Comparison of ENCODE assay signal across 17 cellular contexts in genomic region chr7:99308461-99309074, GRCh38. TPM values are rescaled to one million over a fixed set of nuclear protein-coding genes. Genes with fewer than 3 reads are reported as not detected.
A peak's percentile ranks its signal among the peaks of the same experiment; 100 is the strongest.
DNase-seq lines count a peak whose midpoint lies in the region; ATAC-seq and TF ChIP-seq lines count a peak whose summit lies in the region.
"Had no signal": no experiment of that assay in that cellular context is flagged by ENCODE, and none has a peak within 500 bp of the region (broad histone marks: within the 10 kb centered on the region; RNA-seq: fewer than 3 reads in every experiment).

No MANE protein-coding gene starts in this region.

- intact Hi-C loops in MCF 10A (cut with micrococcal nuclease) (no loop called here), breast epithelium (cut with DNase I; ENCODE audit: low total_unique reads) (no loop called here), PC-9 (cut with micrococcal nuclease; ENCODE audit: unreplicated experiment) (no loop called here), esophagus squamous epithelium (cut with DNase I) (no loop called here), left colon (cut with DNase I, micrococcal nuclease) (no loop called here)

- TF ChIP-seq CTCF in MCF 10A (IDR thresholded peaks at IDR 0.05; ENCODE audit: unreplicated experiment): no peak
- TF ChIP-seq CTCF in breast epithelium (IDR thresholded peaks at IDR 0.05): no peak
- TF ChIP-seq CTCF in PC-9 (conservative IDR thresholded peaks at IDR 0.05): no peak
- no peak for TF ChIP-seq CTCF in fibroblast of the aortic adventitia (IDR thresholded peaks at IDR 0.05; ENCODE audit: insufficient read depth, low read length)
- TF ChIP-seq CTCF in esophagus squamous epithelium (IDR thresholded peaks at IDR 0.05): no peak

- no peaks in the 10 kb centered on the region for H3K27me3 Mint-ChIP-seq in MCF 10A (ENCODE audit: insufficient read depth, unreplicated experiment)

- POLR2A ChIA-PET in MCF 10A (lab: Yijun Ruan, JAX) (interaction anchor here (0.8 to 0.9 kb wide), 2 partner anchors 17 to 767 kb away, joined by 3 read pairs; partner anchors contain the start of gene ARPC1A), PC-9 (lab: Charles Lee; ENCODE audit: unreplicated experiment) (no interaction called here)

- H3K27ac ChIP-seq in breast epithelium (no peak overlapping the region), PC-9 (0 out of 2 replicates have a peak overlapping the region, but pooled peaks have one; percentile 14), esophagus squamous epithelium (peak overlapping the region in 2 of 4 donors; percentile 39 to 47)
- H3K27ac ChIP-seq: left lung, parathyroid adenoma, SK-N-MC, vagina had no signal

- H3K27me3 ChIP-seq in breast epithelium (no peaks in the 10 kb centered on the region), PC-9 (ENCODE audit: insufficient read depth, low read depth) (no peaks in the 10 kb centered on the region), esophagus squamous epithelium (no peaks in the 10 kb centered on the region)
- H3K27me3 ChIP-seq: left lung, vagina had no signal

- no peak overlapping the region for H3K27ac Mint-ChIP-seq in MCF 10A (ENCODE audit: low read depth, unreplicated experiment)

- WGBS in esophagus squamous epithelium, 2 donors: 53 to 70% methylated on average over 7 of the region's 7 CpGs

- DNase-seq in MCF 10A (ENCODE audit: unreplicated experiment): peak; percentile 68
- no peak for DNase-seq in breast epithelium (ENCODE audit: low spot score in 2 of 2)
- DNase-seq in PC-9: peak in 1 of 2 experiments; percentile 52
- DNase-seq in fibroblast of the aortic adventitia (ENCODE audit: low read depth): peak; percentile 62
- DNase-seq in superior temporal gyrus (ENCODE audit: extremely low spot score): peak; percentile 27
- no peak for DNase-seq in esophagus squamous epithelium (lab: John Stamatoyannopoulos, UW)
- DNase-seq in left colon: no peak
- DNase-seq: activated naive CD4-positive, alpha-beta T cell treated with Interleukin-2 at 50 U/mL for 16 hours; Calu3; Karpas-422; left lung; NCI-H446 had no signal

- H3K36me3 Mint-ChIP-seq in MCF 10A (ENCODE audit: insufficient read depth, unreplicated experiment): no peaks in the 10 kb centered on the region

- no peak overlapping the region for H3K4me2 ChIP-seq in PC-9

- peaks cover 4% of the 10 kb centered on the region; the same call in 1 of the 2 replicates for H3K79me2 ChIP-seq in PC-9 (ENCODE audit: low read depth)
- H3K79me2 ChIP-seq: parathyroid adenoma had no signal

- no peaks in the 10 kb centered on the region for H3F3A ChIP-seq in PC-9 (ENCODE audit: insufficient read depth, low read depth)

- no peaks in the 10 kb centered on the region for H3K36me3 ChIP-seq in breast epithelium
- 0 out of 2 replicates have a peak, but pooled peaks cover 5% of the 10 kb centered on the region for H3K36me3 ChIP-seq in PC-9 (ENCODE audit: low read depth)
- H3K36me3 ChIP-seq in esophagus squamous epithelium: no peaks in the 10 kb centered on the region
- H3K36me3 ChIP-seq: left lung, vagina had no signal

- H3K4me1 ChIP-seq in breast epithelium (no peaks in the 10 kb centered on the region), PC-9 (replicated peaks; ENCODE audit: insufficient read depth) (peaks cover 7% of the 10 kb centered on the region), esophagus squamous epithelium (peaks cover 0 to 13% (median 4%) of the 10 kb centered on the region in 3 donors)
- H3K4me1 ChIP-seq: parathyroid adenoma, vagina had no signal

- H2AFZ ChIP-seq in PC-9: no peak overlapping the region
- H2AFZ ChIP-seq: parathyroid adenoma had no signal

- no peaks in the 10 kb centered on the region for H3K9me2 ChIP-seq in PC-9 (ENCODE audit: insufficient read depth)

- H3K9me3 ChIP-seq in breast epithelium (peaks cover 12% of the 10 kb centered on the region in 2 donors), PC-9 (ENCODE audit: insufficient read depth, low read depth) (no peaks in the 10 kb centered on the region), esophagus squamous epithelium (peaks cover 0 to 6% (median 5%) of the 10 kb centered on the region in 3 donors)
- H3K9me3 ChIP-seq: vagina had no signal

- H3K4me1 Mint-ChIP-seq in MCF 10A (ENCODE audit: insufficient read depth, unreplicated experiment): no peaks in the 10 kb centered on the region

- H3K9me3 Mint-ChIP-seq in MCF 10A (ENCODE audit: unreplicated experiment): peaks cover 10% of the 10 kb centered on the region

- CTCF ChIA-PET in MCF 10A (lab: Yijun Ruan, JAX): interaction anchor here (0.7 to 8.9 kb wide), 3 partner anchors 54 to 269 kb away, joined by 3 to 138 read pairs (median 3); no protein-coding TSS in a partner anchor
- CTCF ChIA-PET in PC-9 (lab: Charles Lee): no interaction called here

- ATAC-seq in GM21423 (IDR thresholded peaks at IDR 0.05; ENCODE audit: unreplicated experiment) (no peak), left colon (no peak)
- ATAC-seq: left lung had no signal

- BruUV-seq in MCF 10A (replicated peaks; lab: Mats Ljungman, UMichigan) (no TSS peak), PC-9 (replicated peaks; lab: Mats Ljungman, UMichigan) (no TSS peak)

- no peak overlapping the region for H3K4me3 Mint-ChIP-seq in MCF 10A (ENCODE audit: unreplicated experiment)

- H4K20me1 ChIP-seq in PC-9 (ENCODE audit: insufficient read depth): no peaks in the 10 kb centered on the region

- H3K4me3 ChIP-seq in breast epithelium (no peak overlapping the region), PC-9 (no peak overlapping the region), fibroblast of the aortic adventitia (ENCODE audit: low read depth, low read length) (no peak overlapping the region), esophagus squamous epithelium (no peak overlapping the region)
- H3K4me3 ChIP-seq: left lung, SK-N-MC, vagina had no signal

- TF ChIP-seq POLR2A in breast epithelium (IDR thresholded peaks at IDR 0.05) (no peak), esophagus squamous epithelium (IDR thresholded peaks at IDR 0.05) (no peak)

RNA-seq across cellular contexts. Expression of gene ARPC1A, which starts 17.1 kb away (rescaled TPM):
- 149 and 180 TPM in 2 replicates for total RNA-seq in MCF 10A (2022)
- 100 to 1,000 TPM; 113 to 122 (median 117) TPM for total RNA-seq in breast epithelium
- total RNA-seq in PC-9 (2021): 274 and 305 TPM in 2 replicates
- 85.0 and 253 TPM in 2 replicates for total RNA-seq in fibroblast of the aortic adventitia (ENCODE audit: low replicate concordance)
- 100 to 1,000 TPM; 114 to 155 (median 154) TPM for total RNA-seq in esophagus squamous epithelium
- total RNA-seq in left colon: 100 to 1,000 TPM; 160 to 186 TPM

RNA-seq across cellular contexts. Expression of gene MYH16, which starts 35.9 kb away (rescaled TPM):
- total RNA-seq in MCF 10A (2022) (0.33 TPM in 1 of 2 replicates, not detected in the other), breast epithelium (not detected), PC-9 (2021) (11.7 and 18.0 TPM in 2 replicates), fibroblast of the aortic adventitia (ENCODE audit: low replicate concordance) (not detected in 2 replicates), esophagus squamous epithelium (under 1 TPM in 1 of 4 donors, not detected in 3; 0.76 TPM), left colon (not detected)
- total RNA-seq: left lung, OCI-LY7, vagina had no signal

Comparison
In these comparisons a context has a peak if more than half of its experiments do, and no peak if none do; other contexts are left out.
1. DNase-seq: peak in MCF 10A (single experiment), fibroblast of the aortic adventitia (single experiment) and superior temporal gyrus (single experiment); none in breast epithelium (0 of 2), esophagus squamous epithelium (single experiment) and left colon (0 of 2).